ENCODE assay signal across 26 cellular contexts in the genomic region with DNA sequence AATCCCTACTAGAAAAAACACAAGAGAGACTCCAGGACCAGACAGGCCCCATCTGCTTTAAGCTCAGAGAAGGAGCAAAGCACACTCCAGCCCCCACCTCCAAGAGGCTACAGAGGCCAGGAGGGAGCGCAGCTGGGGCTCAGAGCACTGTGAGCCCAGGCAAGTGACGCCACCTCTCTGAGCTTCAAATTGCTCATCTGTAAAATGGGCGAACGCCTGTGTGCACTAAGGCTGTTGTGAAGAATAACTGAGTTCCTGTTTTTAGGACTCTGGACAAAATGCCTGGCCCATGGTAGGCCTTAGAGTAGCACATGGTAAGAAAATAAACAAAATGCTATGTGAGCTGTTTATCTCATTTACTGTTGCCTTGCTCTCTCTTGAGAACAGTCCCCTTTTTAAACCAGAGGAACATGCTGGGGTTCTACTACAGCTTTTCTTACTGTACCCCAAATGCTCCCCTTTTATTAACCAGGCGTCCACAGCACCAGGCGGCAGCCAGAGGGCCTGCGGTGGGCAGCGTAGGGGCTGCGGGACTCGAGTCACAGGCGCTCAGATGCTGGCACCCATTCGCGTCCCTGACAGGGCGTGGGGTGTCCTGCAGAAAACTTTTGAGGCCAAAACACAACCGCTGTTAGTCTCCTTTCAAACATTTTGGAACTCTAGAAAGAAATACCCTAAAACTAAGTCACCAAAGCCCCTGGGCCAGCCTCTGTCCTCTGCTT.
"Had no signal": no experiment of that assay in that cellular context is flagged by ENCODE, and none has a peak within 500 bp of the region (broad histone marks: within the 10 kb centered on the region; RNA-seq: fewer than 3 reads in every experiment).

No MANE protein-coding gene starts in this region.

- ATAC-seq: left lobe of liver; lower lobe of right lung; stimulated activated naive B cell treated with anti-CD40 and anti-IgM and Interleukin-4, amounts not matched to agents 10 μg/mL and 1 μg/mL and 100 μg/mL, for 72 hours; stimulated activated naive CD8-positive, alpha-beta T cell treated with anti-CD3 and anti-CD28 coated beads, Interleukin-15, Interleukin-2, amounts not matched to agents 100 U/mL and 50 U/mL, for 24 hours had no signal

- H3K36me3 Mint-ChIP-seq: mesothelial cell of epicardium had no signal

- H3K9me3 Mint-ChIP-seq: mesothelial cell of epicardium; naive B cell; nephron; stimulated activated naive B cell treated with anti-CD40 and anti-IgM and Interleukin-4, amounts not matched to agents 10 μg/mL and 1 μg/mL and 100 μg/mL, for 72 hours had no signal

- H3K27ac ChIP-seq: lower lobe of right lung, ovary, right atrium auricular region, skin epidermis, stomach, testis, thyroid gland, transverse colon, upper lobe of left lung, vagina had no signal

- H3K4me3 ChIP-seq: lower lobe of right lung, ovary, right atrium auricular region, skin epidermis, stomach, testis, thyroid gland, transverse colon, upper lobe of left lung, vagina had no signal

- H3K27me3 Mint-ChIP-seq: naive B cell; progenitor cell of endocrine pancreas; stimulated activated naive B cell treated with anti-CD40 and anti-IgM and Interleukin-4, amounts not matched to agents 10 μg/mL and 1 μg/mL and 100 μg/mL, for 72 hours had no signal

- H3K4me1 ChIP-seq: lower lobe of right lung, right atrium auricular region, thyroid gland, transverse colon, upper lobe of left lung had no signal

- H3K27me3 ChIP-seq: ovary, right atrium auricular region, stomach, testis, thyroid gland, transverse colon, upper lobe of left lung, vagina had no signal

- DNase-seq: hippocampal formation; kidney glomerular epithelial cell; left cardiac atrium; lower lobe of right lung; mammary epithelial cell; naive B cell; stimulated activated CD4-positive, alpha-beta T cell treated with anti-CD3 and anti-CD28 coated beads, Interleukin-12 subunit alpha, Interleukin-12 subunit beta, amount 100 ng/mL, for 4 hours; stimulated activated CD4-positive, alpha-beta T cell treated with anti-CD3 and anti-CD28 coated beads, Interleukin-15, amount 100 ng/mL, for 24 hours; stimulated activated CD4-positive, alpha-beta T cell treated with anti-CD3 and anti-CD28 coated beads, Interleukin-2, amount 100 ng/mL, for 24 hours; stimulated activated CD4-positive, alpha-beta T cell treated with anti-CD3 and anti-CD28 coated beads, Interleukin-4, amount 100 ng/mL, for 1 hour; stimulated activated naive B cell treated with anti-CD40 and anti-IgM and Interleukin-4, amounts not matched to agents 10 μg/mL and 1 μg/mL and 100 μg/mL, for 72 hours; stimulated activated naive CD8-positive, alpha-beta T cell treated with anti-CD3 and anti-CD28 coated beads, Interleukin-15, Interleukin-2, amounts not matched to agents 100 U/mL and 50 U/mL, for 24 hours; stomach; testis; thyroid gland; transverse colon had no signal

- FAIRE-seq: keratinocyte had no signal

- H3K9me3 ChIP-seq: lower lobe of right lung, ovary, right atrium auricular region, stomach, testis, thyroid gland, transverse colon, upper lobe of left lung, vagina had no signal

- H3K36me3 ChIP-seq: ovary, thyroid gland, transverse colon had no signal

- H3K27ac Mint-ChIP-seq: nephron, progenitor cell of endocrine pancreas had no signal

- H3K4me3 Mint-ChIP-seq: mesothelial cell of epicardium; naive B cell; nephron; stimulated activated naive B cell treated with anti-CD40 and anti-IgM and Interleukin-4, amounts not matched to agents 10 μg/mL and 1 μg/mL and 100 μg/mL, for 72 hours had no signal
